Comparison of ENCODE assay signal across 15 cellular contexts in genomic region chr18:35610089-35610488, GRCh38. TPM values are rescaled to one million over a fixed set of nuclear protein-coding genes. Genes with fewer than 3 reads are reported as not detected.
DNase-seq lines count a peak whose midpoint lies in the region; ATAC-seq, FAIRE-seq and TF ChIP-seq lines count a peak whose summit lies in the region.
"Had no signal": no experiment of that assay in that cellular context is flagged by ENCODE, and none has a peak within 500 bp of the region (broad histone marks: within the 10 kb centered on the region; RNA-seq: fewer than 3 reads in every experiment).

No MANE protein-coding gene starts in this region.

- no peak overlapping the region for H3K4me3 ChIP-seq in right lobe of liver
- H3K4me3 ChIP-seq in HepG2 (replicated peaks in 1 of 3; ENCODE audit: insufficient read depth in 1 of 3, low read depth in 2 of 3, low read length in 3 of 3) = no peak overlapping the region
- no peak overlapping the region for H3K4me3 ChIP-seq in endodermal cell (ENCODE audit: low read length)
- H3K4me3 ChIP-seq in transverse colon = no peak overlapping the region
- no peak overlapping the region for H3K4me3 ChIP-seq in naive thymus-derived CD4-positive, alpha-beta T cell (ENCODE audit: low read length)
- H3K4me3 ChIP-seq: uterus had no signal

- DNase-seq in right lobe of liver (no peak), HepG2 (ENCODE audit: low spot score) (no peak), NCI-H748 (lab: John Stamatoyannopoulos, UW; ENCODE audit: unreplicated experiment) (peak; percentile 58), endodermal cell (peak; percentile 71), transverse colon (peak; percentile 38)
- no peak for DNase-seq in naive thymus-derived CD4-positive, alpha-beta T cell
- DNase-seq: activated CD4-positive, alpha-beta T cell treated with anti-CD3 and anti-CD28 coated beads for 36 hours; foreskin fibroblast; uterus had no signal

- ATAC-seq in right lobe of liver = peak in 3 of 4 donors; percentile 13 to 48 (median 19)
- no peak for ATAC-seq in HepG2
- no peak for ATAC-seq in HG03442 (IDR thresholded peaks at IDR 0.05; ENCODE audit: unreplicated experiment)
- no peak for ATAC-seq in GM19023 (IDR thresholded peaks at IDR 0.05; ENCODE audit: unreplicated experiment)
- ATAC-seq in naive thymus-derived CD4-positive, alpha-beta T cell = no peak
- ATAC-seq: activated CD4-positive, alpha-beta T cell treated with anti-CD3 and anti-CD28 coated beads for 36 hours; stimulated activated memory B cell treated with anti-CD40 and anti-IgM and Interleukin-4, amounts not matched to agents 10 μg/mL and 1 μg/mL and 100 μg/mL, for 72 hours had no signal

- no peaks in the 10 kb centered on the region for H3K27me3 ChIP-seq in right lobe of liver
- no peaks in the 10 kb centered on the region for H3K27me3 ChIP-seq in HepG2 (ENCODE audit: control insufficient read depth in 1 of 2, insufficient read depth in 2 of 2, low read length in 2 of 2)
- H3K27me3 ChIP-seq in endodermal cell (ENCODE audit: control insufficient read depth, insufficient read depth, low read length, poor library complexity, severe bottlenecking) = no peaks in the 10 kb centered on the region
- no peaks in the 10 kb centered on the region for H3K27me3 ChIP-seq in transverse colon
- no peaks in the 10 kb centered on the region for H3K27me3 ChIP-seq in naive thymus-derived CD4-positive, alpha-beta T cell (ENCODE audit: control insufficient read depth in 2 of 2, insufficient read depth in 2 of 2, low read length in 2 of 2)
- H3K27me3 ChIP-seq: uterus had no signal

- TF ChIP-seq CTCF in right lobe of liver (IDR thresholded peaks at IDR 0.05) = no peak
- no peak for TF ChIP-seq CTCF in HepG2 (CRISPR knock-in tag; IDR thresholded peaks at IDR 0.05)
- no peak for TF ChIP-seq CTCF in endodermal cell (conservative IDR thresholded peaks at IDR 0.05)
- TF ChIP-seq CTCF in transverse colon (IDR thresholded peaks at IDR 0.05) = no peak

- no peak for FAIRE-seq in HepG2 (lab: Jason Lieb, UNC)

- intact Hi-C loops in right lobe of liver (cut with DNase I) (no loop called here), HepG2 (cut with micrococcal nuclease; ENCODE audit: unreplicated experiment) (no loop called here), transverse colon (cut with DNase I; ENCODE audit: low total_unique reads) (no loop called here)
- intact Hi-C loops in naive thymus-derived CD4-positive, alpha-beta T cell (cut with micrococcal nuclease) = loop anchor here in 1 of 2 donors (2.0 kb wide), 1 partner anchor 15 kb away; no protein-coding TSS in a partner anchor

- TF ChIP-seq EP300 in HepG2 (IDR thresholded peaks at IDR 0.05; ENCODE audit: low read depth in 2 of 2, low read length in 2 of 2) = no peak
- TF ChIP-seq EP300 in HepG2 (CRISPR knock-in tag; IDR thresholded peaks at IDR 0.05; ENCODE audit: borderline replicate concordance) = no peak
- TF ChIP-seq EP300 in transverse colon (IDR thresholded peaks at IDR 0.05; ENCODE audit: low read depth) = no peak

- H3K9ac ChIP-seq in HepG2 (ENCODE audit: insufficient read depth, low read depth, low read length) = no peak overlapping the region
- H3K9ac ChIP-seq in endodermal cell (ENCODE audit: extremely low read depth, low read length, poor library complexity, severe bottlenecking) = no peak overlapping the region

- CTCF ChIA-PET in HepG2 (lab: Yijun Ruan, JAX; ENCODE audit: low intra/inter-chr PET ratio, low total read pairs) = no interaction called here
- CTCF ChIA-PET in naive thymus-derived CD4-positive, alpha-beta T cell (lab: Charles Lee) = no interaction called here

- POLR2A ChIA-PET in HepG2 (lab: Yijun Ruan, JAX) = no interaction called here
- POLR2A ChIA-PET in naive thymus-derived CD4-positive, alpha-beta T cell (lab: Charles Lee) = interaction anchor here (1.0 kb wide), 1 partner anchor 30 kb away, joined by 3 read pairs; no protein-coding TSS in a partner anchor

- H3K4me2 ChIP-seq in HepG2 (ENCODE audit: low read depth, low read length) = no peak overlapping the region

- no peak for TF ChIP-seq RAD21 in HepG2 (CRISPR knock-in tag; IDR thresholded peaks at IDR 0.05)

- TF ChIP-seq POLR2A in right lobe of liver (IDR thresholded peaks at IDR 0.05) = no peak
- no peak for TF ChIP-seq POLR2A in HepG2 (IDR thresholded peaks at IDR 0.05; ENCODE audit: insufficient read depth in 1 of 2, low read depth in 2 of 2, low read length in 2 of 2)
- TF ChIP-seq POLR2A in transverse colon (IDR thresholded peaks at IDR 0.05) = no peak

- peak overlapping the region; percentile 12 for H3K4me3 Mint-ChIP-seq in endodermal cell
- no peak overlapping the region for H3K4me3 Mint-ChIP-seq in naive thymus-derived CD4-positive, alpha-beta T cell
- H3K4me3 Mint-ChIP-seq: activated CD4-positive, alpha-beta T cell treated with anti-CD3 and anti-CD28 coated beads for 36 hours; activated naive CD8-positive, alpha-beta T cell; mesothelial cell of epicardium; stimulated activated memory B cell treated with anti-CD40 and anti-IgM and Interleukin-4, amounts not matched to agents 10 μg/mL and 1 μg/mL and 100 μg/mL, for 72 hours had no signal

- H3K27ac ChIP-seq in right lobe of liver (no peak overlapping the region), HepG2 (ENCODE audit: extremely low read length, insufficient read depth, low read length) (no peak overlapping the region), endodermal cell (ENCODE audit: low read depth, low read length) (no peak overlapping the region), transverse colon (peak overlapping the region in 1 of 4 donors; percentile 10)
- no peak overlapping the region for H3K27ac ChIP-seq in naive thymus-derived CD4-positive, alpha-beta T cell (ENCODE audit: low read depth, low read length)
- H3K27ac ChIP-seq: RWPE1, uterus had no signal

- H3K36me3 Mint-ChIP-seq in endodermal cell (ENCODE audit: low read depth) = no peaks in the 10 kb centered on the region
- H3K36me3 Mint-ChIP-seq in naive thymus-derived CD4-positive, alpha-beta T cell = peaks cover 0 to 7% (median 0%) of the 10 kb centered on the region in 5 donors
- H3K36me3 Mint-ChIP-seq: activated naive CD8-positive, alpha-beta T cell; mesothelial cell of epicardium had no signal

- peaks cover 35% of the 10 kb centered on the region for H3K4me1 Mint-ChIP-seq in endodermal cell
- peaks cover 10 to 51% (median 33%) of the 10 kb centered on the region in 7 donors for H3K4me1 Mint-ChIP-seq in naive thymus-derived CD4-positive, alpha-beta T cell

- H3K79me2 ChIP-seq in HepG2 (ENCODE audit: insufficient read depth, low read length) = peaks cover 29% of the 10 kb centered on the region

- peak overlapping the region; percentile 89 for H3K27ac Mint-ChIP-seq in endodermal cell
- no peak overlapping the region for H3K27ac Mint-ChIP-seq in naive thymus-derived CD4-positive, alpha-beta T cell
- H3K27ac Mint-ChIP-seq: activated CD4-positive, alpha-beta T cell treated with anti-CD3 and anti-CD28 coated beads for 36 hours; activated naive CD8-positive, alpha-beta T cell; mesothelial cell of epicardium; stimulated activated memory B cell treated with anti-CD40 and anti-IgM and Interleukin-4, amounts not matched to agents 10 μg/mL and 1 μg/mL and 100 μg/mL, for 72 hours had no signal

- no peaks in the 10 kb centered on the region for H4K20me1 ChIP-seq in HepG2 (ENCODE audit: insufficient read depth, low read length)

- H3K4me1 ChIP-seq in right lobe of liver (peaks cover 0 to 5% (median 0%) of the 10 kb centered on the region in 4 donors), HepG2 (ENCODE audit: insufficient read depth, low read length) (peaks cover 14% of the 10 kb centered on the region; the same call in 1 of the 2 replicates), endodermal cell (ENCODE audit: control insufficient read depth, insufficient read depth, low read length) (peaks cover 8% of the 10 kb centered on the region), transverse colon (peaks cover 0 to 56% (median under 1%) of the 10 kb centered on the region in 4 donors)
- H3K4me1 ChIP-seq in naive thymus-derived CD4-positive, alpha-beta T cell (ENCODE audit: control insufficient read depth in 2 of 2, insufficient read depth in 2 of 2, low read length in 2 of 2) = no peaks in the 10 kb centered on the region

- no peaks in the 10 kb centered on the region for H3K9me3 Mint-ChIP-seq in endodermal cell
- H3K9me3 Mint-ChIP-seq in naive thymus-derived CD4-positive, alpha-beta T cell = no peaks in the 10 kb centered on the region
- H3K9me3 Mint-ChIP-seq: stimulated activated memory B cell treated with anti-CD40 and anti-IgM and Interleukin-4, amounts not matched to agents 10 μg/mL and 1 μg/mL and 100 μg/mL, for 72 hours had no signal

- H3K36me3 ChIP-seq in right lobe of liver = no peaks in the 10 kb centered on the region
- no peaks in the 10 kb centered on the region for H3K36me3 ChIP-seq in HepG2 (replicated peaks in 1 of 2; ENCODE audit: control insufficient read depth in 1 of 2, insufficient read depth in 2 of 2, low read length in 2 of 2)
- H3K36me3 ChIP-seq in endodermal cell (ENCODE audit: control insufficient read depth, insufficient read depth, low read length) = no peaks in the 10 kb centered on the region
- H3K36me3 ChIP-seq in transverse colon = no peaks in the 10 kb centered on the region
- no peaks in the 10 kb centered on the region for H3K36me3 ChIP-seq in naive thymus-derived CD4-positive, alpha-beta T cell (ENCODE audit: control insufficient read depth in 2 of 3, insufficient read depth in 3 of 3, low read length in 3 of 3)
- H3K36me3 ChIP-seq: uterus had no signal

- WGBS in right lobe of liver (ENCODE audit: insufficient coverage, low coverage, low lambda C conversion rate, missing lambda C conversion rate) = 61% methylated on average over 3 of the region's 3 CpGs
- WGBS in HepG2 (ENCODE audit: low lambda C conversion rate) = 96% methylated on average over 3 of the region's 3 CpGs
- 57 to 65% methylated on average over 3 of the region's 3 CpGs for WGBS in endodermal cell (ENCODE audit: insufficient coverage in 1 of 2, insufficient read length in 1 of 2), 2 experiments
- WGBS in transverse colon (ENCODE audit: low coverage in 1 of 2), 2 donors = 39 to 67% methylated on average over 1 to 3 of the region's 3 CpGs

- in situ Hi-C loops in HepG2 (cut with HindIII; ENCODE audit: extremely low pct_ligation_motif_present, low pct_unique_long_range_greater_than_20kb) = no loop called here
- in situ Hi-C loops in transverse colon (cut with MboI; ENCODE audit: low pct_ligation_motif_present in 1 of 4, low pct_unique_long_range_greater_than_20kb in 1 of 4, low sequenced_read_pairs in 3 of 4) = no loop called here

- no peak overlapping the region for H2AFZ ChIP-seq in HepG2 (ENCODE audit: low read length)

- BruUV-seq in HepG2 (replicated peaks; lab: Mats Ljungman, UMichigan) = no TSS peak

- no peaks in the 10 kb centered on the region for H3K27me3 Mint-ChIP-seq in endodermal cell (ENCODE audit: insufficient read depth)
- H3K27me3 Mint-ChIP-seq in naive thymus-derived CD4-positive, alpha-beta T cell = no peaks in the 10 kb centered on the region
- H3K27me3 Mint-ChIP-seq: activated CD4-positive, alpha-beta T cell treated with anti-CD3 and anti-CD28 coated beads for 36 hours; activated naive CD8-positive, alpha-beta T cell; stimulated activated memory B cell treated with anti-CD40 and anti-IgM and Interleukin-4, amounts not matched to agents 10 μg/mL and 1 μg/mL and 100 μg/mL, for 72 hours had no signal

- H3K9me3 ChIP-seq in right lobe of liver (no peaks in the 10 kb centered on the region), HepG2 (ENCODE audit: low read length) (no peaks in the 10 kb centered on the region), endodermal cell (ENCODE audit: control insufficient read depth, low read length) (no peaks in the 10 kb centered on the region), transverse colon (no peaks in the 10 kb centered on the region)
- no peaks in the 10 kb centered on the region for H3K9me3 ChIP-seq in naive thymus-derived CD4-positive, alpha-beta T cell (ENCODE audit: control insufficient read depth in 2 of 3, low read length in 3 of 3)
- H3K9me3 ChIP-seq: uterus had no signal

RNA-seq across cellular contexts. Expression of gene GALNT1, which starts 28.5 kb away (rescaled TPM):
- total RNA-seq in right lobe of liver (10 to 100 TPM; 28.0 to 47.4 (median 40.4) TPM), HepG2 (2016; rRNA removed; fragmentation: Illumina TruSeq; extraction: Trizol) (100 and 101 TPM in 2 replicates), endodermal cell (100 to 1,000 TPM in 1 of 2 donors, 10 to 100 TPM in 1; 82.5 to 102 TPM), transverse colon (10 to 100 TPM; 21.7 to 86.8 (median 57.6) TPM)
- 24.4 and 25.0 TPM in 2 replicates for total RNA-seq in HepG2 (2016; cell fraction: cytosol; rRNA removed; fragmentation: Illumina TruSeq; extraction: Trizol; ENCODE audit: low read depth)
- total RNA-seq in HepG2 (2016; cell fraction: insoluble cytoplasmic fraction; rRNA removed; fragmentation: Illumina TruSeq; extraction: Trizol) = 97.8 and 106 TPM in 2 replicates
- total RNA-seq in HepG2 (2016; cell fraction: membrane; rRNA removed; fragmentation: Illumina TruSeq; extraction: Trizol) = 103 and 117 TPM in 2 replicates
- 57.3 and 63.3 TPM in 2 replicates for total RNA-seq in HepG2 (2016; cell fraction: nucleus; rRNA removed; fragmentation: Illumina TruSeq; extraction: Trizol)
- polyA plus RNA-seq in HepG2 (2011; rRNA removed) = 29.5 and 41.1 TPM in 2 replicates
- polyA plus RNA-seq in HepG2 (2011; cell fraction: cytosol; rRNA removed) = 16.2 and 27.6 TPM in 2 replicates
- 5.3 and 6.6 TPM in 2 replicates for polyA plus RNA-seq in HepG2 (2011; cell fraction: nucleus; rRNA removed)
- 30.9 and 42.2 TPM in 2 replicates for polyA plus RNA-seq in HepG2 (2012)
- polyA plus RNA-seq in HepG2 (2016; cell fraction: cytosol; fragmentation: Illumina TruSeq; extraction: Trizol; ENCODE audit: low read depth) = 23.9 and 26.1 TPM in 2 replicates
- 75.7 and 83.7 TPM in 2 replicates for polyA plus RNA-seq in HepG2 (2016; cell fraction: insoluble cytoplasmic fraction; fragmentation: Illumina TruSeq; extraction: Trizol; ENCODE audit: low read depth)
- 57.2 and 64.0 TPM in 2 replicates for polyA plus RNA-seq in HepG2 (2016; cell fraction: membrane; fragmentation: Illumina TruSeq; extraction: Trizol; ENCODE audit: low read depth)
- polyA plus RNA-seq in HepG2 (2016; cell fraction: nucleus; fragmentation: Illumina TruSeq; extraction: Trizol; ENCODE audit: insufficient read depth, low read depth) = 52.0 and 52.9 TPM in 2 replicates
- 26.4 and 26.8 TPM in 2 replicates for polyA minus RNA-seq in HepG2 (2011; rRNA and poly(A)+ RNA removed; ENCODE audit: low replicate concordance)
- polyA minus RNA-seq in HepG2 (2011; cell fraction: cytosol; rRNA and poly(A)+ RNA removed) = 38.5 and 40.9 TPM in 2 replicates
- 29.9 and 36.9 TPM in 2 replicates for polyA minus RNA-seq in HepG2 (2011; cell fraction: nucleus; rRNA and poly(A)+ RNA removed)
- 62.3 TPM for polyA plus RNA-seq in endodermal cell (2013, experiment 1 of 2)
- polyA plus RNA-seq in endodermal cell (2013, experiment 2 of 2) = 59.3 TPM
- 10 to 100 TPM; 20.9 to 42.0 (median 35.1) TPM for total RNA-seq in naive thymus-derived CD4-positive, alpha-beta T cell
- 10 to 100 TPM; 21.4 to 24.5 TPM for polyA plus RNA-seq in naive thymus-derived CD4-positive, alpha-beta T cell

Comparison
In these comparisons a context has a peak if more than half of its experiments do, and no peak if none do; other contexts are left out.
1. ATAC-seq: peak in right lobe of liver (3 of 4); none in HepG2 (single experiment), HG03442 (single experiment), GM19023 (single experiment) and naive thymus-derived CD4-positive, alpha-beta T cell (single experiment).
2. DNase-seq: peak in NCI-H748 (single experiment), endodermal cell (single experiment) and transverse colon (single experiment); none in right lobe of liver (0 of 3), HepG2 (single experiment) and naive thymus-derived CD4-positive, alpha-beta T cell (0 of 9).